25 cellular contexts compared by ENCODE assay signal in genomic region chr18:34114996-34115395, GRCh38.
"Had no signal": no experiment of that assay in that cellular context is flagged by ENCODE, and none has a peak within 500 bp of the region (broad histone marks: within the 10 kb centered on the region; RNA-seq: fewer than 3 reads in every experiment).

No MANE protein-coding gene starts in this region.

- H3K27ac Mint-ChIP-seq: activated B cell treated with CpG ODN at 0.5 μM for 24 hours; activated CD4-positive, alpha-beta T cell treated with anti-CD3 and anti-CD28 coated beads for 36 hours; activated naive CD8-positive, alpha-beta T cell; activated T-cell treated with anti-CD3 and anti-CD28 coated beads, Interleukin-2, amount 50 U/mL, for 24 hours; activated T-helper 2 cell treated with anti-CD3 and anti-CD28 coated beads, Interferon-gamma antibody, Interleukin-2, Interleukin-4, amounts not matched to agents 10 μg/mL and 5 μg/mL and 100 μg/mL, durations not matched to agents 14 hours and 24 hours and 36 hours; naive thymus-derived CD4-positive, alpha-beta T cell; T-helper 1 cell treated with Interleukin-12 subunit alpha and Interleukin-12 subunit beta and Interleukin-4 antibody, amounts not matched to agents 30 μg/mL and 1 μg/mL, for 36 hours had no signal

- H3K36me3 Mint-ChIP-seq: activated naive CD8-positive, alpha-beta T cell; naive thymus-derived CD4-positive, alpha-beta T cell had no signal

- H3K27ac ChIP-seq: adrenal gland, epithelial cell of prostate, gastroesophageal sphincter, lower lobe of right lung, sigmoid colon, upper lobe of left lung had no signal

- H3K27me3 ChIP-seq: adrenal gland, gastroesophageal sphincter, sigmoid colon, upper lobe of left lung had no signal

- DNase-seq: activated B cell treated with CpG ODN at 0.5 μM for 24 hours; activated CD4-positive, alpha-beta T cell treated with anti-CD3 and anti-CD28 coated beads for 36 hours; activated CD4-positive, alpha-beta T cell treated with anti-CD3 and anti-CD28 coated beads, Interleukin-2, amount 50 U/mL, for 4 hours; activated CD8-positive, alpha-beta memory T cell treated with anti-CD3 and anti-CD28 coated beads for 24 hours; activated CD8-positive, alpha-beta memory T cell treated with anti-CD3 and anti-CD28 coated beads, Interleukin-2, amount 50 U/mL, for 4 hours; activated naive CD4-positive, alpha-beta T cell; activated T-cell treated with anti-CD3 and anti-CD28 coated beads, Interleukin-2, amount 50 U/mL, for 24 hours; adrenal gland; cortex of kidney; head of caudate nucleus; kidney; lower lobe of right lung; naive thymus-derived CD4-positive, alpha-beta T cell; sigmoid colon; stimulated activated CD4-positive, alpha-beta T cell treated with anti-CD3 and anti-CD28 coated beads, Interleukin-4, amount 100 ng/mL, for 4 hours; stimulated activated naive CD8-positive, alpha-beta T cell treated with anti-CD3 and anti-CD28 coated beads, Interleukin-15, Interleukin-2, amounts not matched to agents 100 U/mL and 50 U/mL, for 24 hours; T1000; upper lobe of left lung had no signal

- ATAC-seq: activated CD4-positive, alpha-beta T cell treated with anti-CD3 and anti-CD28 coated beads for 36 hours; gastroesophageal sphincter; left lobe of liver; lower lobe of right lung; naive thymus-derived CD4-positive, alpha-beta T cell; stimulated activated naive CD8-positive, alpha-beta T cell treated with anti-CD3 and anti-CD28 coated beads, Interleukin-15, Interleukin-2, amounts not matched to agents 100 U/mL and 50 U/mL, for 24 hours had no signal

- H3K4me3 Mint-ChIP-seq: activated B cell treated with CpG ODN at 0.5 μM for 24 hours; activated CD4-positive, alpha-beta T cell treated with anti-CD3 and anti-CD28 coated beads for 36 hours; activated naive CD8-positive, alpha-beta T cell; activated T-cell treated with anti-CD3 and anti-CD28 coated beads, Interleukin-2, amount 50 U/mL, for 24 hours; naive thymus-derived CD4-positive, alpha-beta T cell; neural crest cell; T-helper 1 cell treated with Interleukin-12 subunit alpha and Interleukin-12 subunit beta and Interleukin-4 antibody, amounts not matched to agents 30 μg/mL and 1 μg/mL, for 36 hours had no signal

- H3K4me1 ChIP-seq: adrenal gland, gastroesophageal sphincter, lower lobe of right lung, sigmoid colon, upper lobe of left lung had no signal

- H3K4me1 Mint-ChIP-seq: activated B cell treated with CpG ODN at 0.5 μM for 24 hours; activated CD4-positive, alpha-beta T cell treated with anti-CD3 and anti-CD28 coated beads for 36 hours; naive thymus-derived CD4-positive, alpha-beta T cell; neural crest cell had no signal

- H3K4me3 ChIP-seq: adrenal gland, gastroesophageal sphincter, lower lobe of right lung, sigmoid colon, upper lobe of left lung had no signal

- H3K36me3 ChIP-seq: adrenal gland, gastroesophageal sphincter, lower lobe of right lung, sigmoid colon, upper lobe of left lung had no signal

- FAIRE-seq: kidney had no signal

- H3K27me3 Mint-ChIP-seq: activated B cell treated with CpG ODN at 0.5 μM for 24 hours; activated CD4-positive, alpha-beta T cell treated with anti-CD3 and anti-CD28 coated beads for 36 hours; activated naive CD8-positive, alpha-beta T cell; activated T-cell treated with anti-CD3 and anti-CD28 coated beads, Interleukin-2, amount 50 U/mL, for 24 hours had no signal

- H3K9me3 Mint-ChIP-seq: activated B cell treated with CpG ODN at 0.5 μM for 24 hours; neural crest cell; T-helper 1 cell treated with Interleukin-12 subunit alpha and Interleukin-12 subunit beta and Interleukin-4 antibody, amounts not matched to agents 30 μg/mL and 1 μg/mL, for 36 hours had no signal

- H3K9me3 ChIP-seq: gastroesophageal sphincter, lower lobe of right lung, sigmoid colon, upper lobe of left lung had no signal
